In genomic region chr16:86888240-86889044, GRCh38 we compare ENCODE assay signal across 32 cellular contexts.
"Had no signal": no experiment of that assay in that cellular context is flagged by ENCODE, and none has a peak within 500 bp of the region (broad histone marks: within the 10 kb centered on the region; RNA-seq: fewer than 3 reads in every experiment).

No MANE protein-coding gene starts in this region.

- H3K4me3 ChIP-seq: MG63, Peyer's patch, SJSA1 had no signal

- H3K4me1 Mint-ChIP-seq: activated B cell treated with CpG ODN at 0.5 μM for 24 hours; activated CD4-positive, alpha-beta T cell treated with anti-CD3 and anti-CD28 coated beads, Interleukin-2, amount 10 ng/mL, durations not matched to agents 24 days and 14 days; IgD-negative memory B cell had no signal

- H3K27ac ChIP-seq: Peyer's patch, RWPE1, SJSA1 had no signal

- H3K36me3 ChIP-seq: MG63, Peyer's patch, SJSA1 had no signal

- DNase-seq: activated B cell treated with CpG ODN at 0.5 μM for 24 hours; activated CD4-positive, alpha-beta T cell treated with anti-CD3 and anti-CD28 coated beads for 1 hour; activated CD4-positive, alpha-beta T cell treated with anti-CD3 and anti-CD28 coated beads, Interleukin-2, amount 10 ng/mL, durations not matched to agents 24 days and 14 days; activated CD4-positive, alpha-beta T cell treated with anti-CD3 and anti-CD28 coated beads, Interleukin-2, amount 50 U/mL, for 48 hours; activated CD8-positive, alpha-beta memory T cell treated with anti-CD3 and anti-CD28 coated beads for 24 hours; activated gamma-delta T cell; activated naive CD4-positive, alpha-beta T cell treated with anti-CD3 and anti-CD28 coated beads for 36 hours; activated T-cell treated with anti-CD3 and anti-CD28 coated beads, Interleukin-2, amount 50 U/mL, for 4 hours; amygdala; caudate nucleus; KG1; MG63; MV-4-11; NCI-H1092 treated with DMSO at 0.1 percent for 48 hours; NCI-H1436; NCI-H1694 treated with DMSO at 0.1 percent for 48 hours; NCI-H2029 treated with DMSO at 0.1 percent for 48 hours; NCI-H510A treated with DMSO at 0.1 percent for 48 hours; NCI-H69; NK-92 treated with Interleukin-12 subunit alpha and Interleukin-12 subunit beta, amount 100 ng/mL, for 24 hours; OCI-M1; Peyer's patch; SHP77; SW 1271; T-helper 9 cell had no signal

- H3K27me3 Mint-ChIP-seq: activated CD4-positive, alpha-beta T cell treated with anti-CD3 and anti-CD28 coated beads, Interleukin-2, amount 10 ng/mL, durations not matched to agents 24 days and 14 days had no signal

- H3K36me3 Mint-ChIP-seq: activated naive CD8-positive, alpha-beta T cell; brain; IgD-negative memory B cell had no signal

- ATAC-seq: activated T-cell treated with anti-CD3 and anti-CD28 coated beads, Interleukin-2, amount 50 U/mL, for 4 hours; SK-N-SH treated with all-trans-retinoic acid at 6 μM for 48 hours had no signal

- H3K4me3 Mint-ChIP-seq: activated B cell treated with CpG ODN at 0.5 μM for 24 hours; activated CD4-positive, alpha-beta T cell treated with anti-CD3 and anti-CD28 coated beads, Interleukin-2, amount 10 ng/mL, durations not matched to agents 24 days and 14 days; activated naive CD4-positive, alpha-beta T cell treated with anti-CD3 and anti-CD28 coated beads for 36 hours; activated naive CD8-positive, alpha-beta T cell; activated T-cell treated with anti-CD3 and anti-CD28 coated beads, Interleukin-2, amount 50 U/mL, for 4 hours; T-helper 1 cell treated with Interleukin-12 subunit alpha and Interleukin-12 subunit beta and Interleukin-4 antibody, amounts not matched to agents 30 μg/mL and 1 μg/mL, for 36 hours had no signal

- H3K9me3 ChIP-seq: Peyer's patch, SJSA1 had no signal

- H3K27ac Mint-ChIP-seq: activated B cell treated with CpG ODN at 0.5 μM for 24 hours; activated CD4-positive, alpha-beta T cell treated with anti-CD3 and anti-CD28 coated beads, Interleukin-2, amount 10 ng/mL, durations not matched to agents 24 days and 14 days; activated naive CD4-positive, alpha-beta T cell treated with anti-CD3 and anti-CD28 coated beads for 36 hours; activated naive CD8-positive, alpha-beta T cell; IgD-negative memory B cell; T-helper 1 cell treated with Interleukin-12 subunit alpha and Interleukin-12 subunit beta and Interleukin-4 antibody, amounts not matched to agents 30 μg/mL and 1 μg/mL, for 36 hours had no signal

- H3K9me3 Mint-ChIP-seq: activated B cell treated with CpG ODN at 0.5 μM for 24 hours; activated naive CD4-positive, alpha-beta T cell treated with anti-CD3 and anti-CD28 coated beads for 36 hours; activated T-cell treated with anti-CD3 and anti-CD28 coated beads, Interleukin-2, amount 50 U/mL, for 4 hours had no signal

- H3K27me3 ChIP-seq: Peyer's patch, SJSA1 had no signal

- H3K4me1 ChIP-seq: Peyer's patch had no signal
